ENCODE assay signal across 12 cellular contexts in genomic region chr9:112299514-112299913, GRCh38. TPM values are rescaled to one million over a fixed set of nuclear protein-coding genes. Genes with fewer than 3 reads are reported as not detected.
DNase-seq lines count a peak whose midpoint lies in the region; ATAC-seq, FAIRE-seq and TF ChIP-seq lines count a peak whose summit lies in the region.
"Had no signal": no experiment of that assay in that cellular context is flagged by ENCODE, and none has a peak within 500 bp of the region (broad histone marks: within the 10 kb centered on the region; RNA-seq: fewer than 3 reads in every experiment).

No MANE protein-coding gene starts in this region.

- TF ChIP-seq CTCF in choroid plexus epithelial cell (conservative IDR thresholded peaks at IDR 0.05; ENCODE audit: low read depth, low read length) (no peak), HepG2 (CRISPR knock-in tag; IDR thresholded peaks at IDR 0.05) (no peak)

- H4K20me1 ChIP-seq in HepG2 (ENCODE audit: insufficient read depth, low read length) = peaks cover 9% of the 10 kb centered on the region; the same call in 1 of the 2 replicates

- in situ Hi-C loops in HepG2 (cut with HindIII; ENCODE audit: extremely low pct_ligation_motif_present, low pct_unique_long_range_greater_than_20kb) = no loop called here

- H3K79me2 ChIP-seq in HepG2 (ENCODE audit: insufficient read depth, low read length) = peaks cover 86% of the 10 kb centered on the region

- POLR2A ChIA-PET in HepG2 (lab: Yijun Ruan, JAX) = no interaction called here

- no peak overlapping the region for H2AFZ ChIP-seq in HepG2 (ENCODE audit: low read length)

- BruUV-seq in HepG2 (replicated peaks; lab: Mats Ljungman, UMichigan) = no TSS peak

- intact Hi-C loops in HepG2 (cut with micrococcal nuclease; ENCODE audit: unreplicated experiment) = no loop called here

- no peaks in the 10 kb centered on the region for H3K9me3 ChIP-seq in HepG2 (ENCODE audit: low read length)
- H3K9me3 ChIP-seq in MG63 = no peaks in the 10 kb centered on the region

- H3K36me3 ChIP-seq in HepG2 (replicated peaks in 1 of 2; ENCODE audit: control insufficient read depth in 1 of 2, insufficient read depth in 2 of 2, low read length in 2 of 2) = peaks cover 0 to 8% of the 10 kb centered on the region in 2 experiments; a peak in 2 of 5 replicates
- H3K36me3 ChIP-seq in MG63 = no peaks in the 10 kb centered on the region

- H3K27ac ChIP-seq in HepG2 (ENCODE audit: extremely low read length, insufficient read depth, low read length) = no peak overlapping the region

- H3K4me2 ChIP-seq in HepG2 (ENCODE audit: low read depth, low read length) = no peak overlapping the region

- H3K9ac ChIP-seq in HepG2 (ENCODE audit: insufficient read depth, low read depth, low read length) = no peak overlapping the region

- peak; percentile 27 for DNase-seq in AG20443 (ENCODE audit: low spot score)
- peak; percentile 22 for DNase-seq in HTR-8/SVneo (ENCODE audit: insufficient read length, low spot score)
- peak; percentile 76 for DNase-seq in choroid plexus epithelial cell (ENCODE audit: low read depth)
- peak; percentile 40 for DNase-seq in HepG2 (ENCODE audit: low spot score)
- no peak for DNase-seq in MG63
- no peak for DNase-seq in SW 1271 (lab: John Stamatoyannopoulos, UW)
- DNase-seq: activated CD8-positive, alpha-beta memory T cell treated with anti-CD3 and anti-CD28 coated beads, Interleukin-2, amount 50 U/mL, for 4 hours; central memory CD4-positive, alpha-beta T cell; hippocampal formation; stimulated activated CD4-positive, alpha-beta T cell treated with anti-CD3 and anti-CD28 coated beads, Interleukin-2, amount 100 ng/mL, for 48 hours had no signal

- no peak overlapping the region for H3K4me3 ChIP-seq in choroid plexus epithelial cell (ENCODE audit: low read depth, low read length)
- H3K4me3 ChIP-seq in HepG2 (replicated peaks in 1 of 3; ENCODE audit: insufficient read depth in 1 of 3, low read depth in 2 of 3, low read length in 3 of 3) = no peak overlapping the region
- H3K4me3 ChIP-seq in MG63 = no peak overlapping the region

- FAIRE-seq in HTR-8/SVneo (lab: Jason Lieb, UNC) (no peak), HepG2 (lab: Jason Lieb, UNC) (no peak)

- CTCF ChIA-PET in HepG2 (lab: Yijun Ruan, JAX; ENCODE audit: low intra/inter-chr PET ratio, low total read pairs) = no interaction called here

- H3K4me1 ChIP-seq in HepG2 (ENCODE audit: insufficient read depth, low read length) = peaks cover 13% of the 10 kb centered on the region

- no peaks in the 10 kb centered on the region for H3K27me3 ChIP-seq in HepG2 (ENCODE audit: control insufficient read depth in 1 of 2, insufficient read depth in 2 of 2, low read length in 2 of 2)
- H3K27me3 ChIP-seq in MG63 = no peaks in the 10 kb centered on the region

- ATAC-seq in HepG2 (no peak; the same call in 2 of the 3 replicates), HG02840 (IDR thresholded peaks at IDR 0.05; ENCODE audit: low FRiP score, unreplicated experiment) (no peak), HG03460 (IDR thresholded peaks at IDR 0.05; ENCODE audit: unreplicated experiment) (no peak)

- no peak for TF ChIP-seq RAD21 in HepG2 (CRISPR knock-in tag; IDR thresholded peaks at IDR 0.05)

- TF ChIP-seq EP300 in HepG2 (IDR thresholded peaks at IDR 0.05; ENCODE audit: low read depth in 2 of 2, low read length in 2 of 2) = no peak
- no peak for TF ChIP-seq EP300 in HepG2 (CRISPR knock-in tag; IDR thresholded peaks at IDR 0.05; ENCODE audit: borderline replicate concordance)

- TF ChIP-seq POLR2A in HepG2 (IDR thresholded peaks at IDR 0.05; ENCODE audit: insufficient read depth in 1 of 2, low read depth in 2 of 2, low read length in 2 of 2) = no peak

TF ChIP-seq in HepG2, 621 proteins besides CTCF, POLR2A, EP300 and RAD21 (continues in another document):
- TF ChIP-seq USF2 (IDR thresholded peaks at IDR 0.05; ENCODE audit: low read depth, low read length) (no peak), USF2 (CRISPR knock-in tag; IDR thresholded peaks at IDR 0.05; ENCODE audit: borderline replicate concordance) (peak; percentile 29; the same call in 1 of the 2 replicates), ZNF772 (CRISPR knock-in tag; IDR thresholded peaks at IDR 0.05) (no peak), BRD4 (CRISPR knock-in tag; IDR thresholded peaks at IDR 0.05) (no peak), RBM39 (IDR thresholded peaks at IDR 0.05; ENCODE audit: low read depth, low read length, poor library complexity, severe bottlenecking) (no peak)
- TF ChIP-seq, protein P1, sequence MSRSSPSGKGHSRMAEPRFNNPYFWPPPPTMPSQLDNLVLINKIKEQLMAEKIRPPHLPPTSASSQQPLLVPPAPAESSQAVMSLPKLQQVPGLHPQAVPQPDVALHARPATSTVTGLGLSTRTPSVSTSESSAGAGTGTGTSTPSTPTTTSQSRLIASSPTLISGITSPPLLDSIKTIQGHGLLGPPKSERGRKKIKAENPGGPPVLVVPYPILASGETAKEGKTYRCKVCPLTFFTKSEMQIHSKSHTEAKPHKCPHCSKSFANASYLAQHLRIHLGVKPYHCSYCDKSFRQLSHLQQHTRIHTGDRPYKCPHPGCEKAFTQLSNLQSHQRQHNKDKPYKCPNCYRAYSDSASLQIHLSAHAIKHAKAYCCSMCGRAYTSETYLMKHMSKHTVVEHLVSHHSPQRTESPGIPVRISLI (CRISPR knock-in tag; IDR thresholded peaks at IDR 0.05; ENCODE audit: borderline replicate concordance) = no peak
- TF ChIP-seq, protein P2, sequence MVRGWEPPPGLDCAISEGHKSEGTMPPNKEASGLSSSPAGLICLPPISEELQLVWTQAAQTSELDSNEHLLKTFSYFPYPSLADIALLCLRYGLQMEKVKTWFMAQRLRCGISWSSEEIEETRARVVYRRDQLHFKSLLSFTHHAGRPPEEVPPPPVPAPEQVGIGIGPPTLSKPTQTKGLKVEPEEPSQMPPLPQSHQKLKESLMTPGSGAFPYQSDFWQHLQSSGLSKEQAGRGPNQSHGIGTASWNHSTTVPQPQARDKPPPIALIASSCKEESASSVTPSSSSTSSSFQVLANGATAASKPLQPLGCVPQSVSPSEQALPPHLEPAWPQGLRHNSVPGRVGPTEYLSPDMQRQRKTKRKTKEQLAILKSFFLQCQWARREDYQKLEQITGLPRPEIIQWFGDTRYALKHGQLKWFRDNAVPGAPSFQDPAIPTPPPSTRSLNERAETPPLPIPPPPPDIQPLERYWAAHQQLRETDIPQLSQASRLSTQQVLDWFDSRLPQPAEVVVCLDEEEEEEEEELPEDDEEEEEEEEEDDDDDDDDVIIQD (CRISPR knock-in tag; IDR thresholded peaks at IDR 0.05; ENCODE audit: low read depth) = 0 out of 2 replicates have a peak, but pooled peaks have one; percentile 47

RNA-seq across cellular contexts. Expression of gene PTBP3, which starts 33.9 kb away (rescaled TPM):
- total RNA-seq in HepG2 (2016; rRNA removed; fragmentation: Illumina TruSeq; extraction: Trizol) = 52.8 and 79.5 TPM in 2 replicates
- 116 and 122 TPM in 2 replicates for total RNA-seq in HepG2 (2016; cell fraction: cytosol; rRNA removed; fragmentation: Illumina TruSeq; extraction: Trizol; ENCODE audit: low read depth)
- 55.6 and 78.0 TPM in 2 replicates for total RNA-seq in HepG2 (2016; cell fraction: insoluble cytoplasmic fraction; rRNA removed; fragmentation: Illumina TruSeq; extraction: Trizol)
- total RNA-seq in HepG2 (2016; cell fraction: membrane; rRNA removed; fragmentation: Illumina TruSeq; extraction: Trizol) = 44.6 and 47.8 TPM in 2 replicates
- 33.0 and 35.9 TPM in 2 replicates for total RNA-seq in HepG2 (2016; cell fraction: nucleus; rRNA removed; fragmentation: Illumina TruSeq; extraction: Trizol)
- 35.6 and 61.1 TPM in 2 replicates for polyA plus RNA-seq in HepG2 (2011; rRNA removed)
- polyA plus RNA-seq in HepG2 (2011; cell fraction: cytosol; rRNA removed) = 23.4 and 43.1 TPM in 2 replicates
- 33.0 and 38.2 TPM in 2 replicates for polyA plus RNA-seq in HepG2 (2011; cell fraction: nucleus; rRNA removed)
- polyA plus RNA-seq in HepG2 (2012) = 20.2 and 22.4 TPM in 2 replicates
- polyA plus RNA-seq in HepG2 (2016; cell fraction: cytosol; fragmentation: Illumina TruSeq; extraction: Trizol; ENCODE audit: low read depth) = 2.3 and 2.6 TPM in 2 replicates
- 67.1 and 71.0 TPM in 2 replicates for polyA plus RNA-seq in HepG2 (2016; cell fraction: insoluble cytoplasmic fraction; fragmentation: Illumina TruSeq; extraction: Trizol; ENCODE audit: low read depth)
- 10.9 and 11.4 TPM in 2 replicates for polyA plus RNA-seq in HepG2 (2016; cell fraction: membrane; fragmentation: Illumina TruSeq; extraction: Trizol; ENCODE audit: low read depth)
- 30.4 TPM in 2 replicates for polyA plus RNA-seq in HepG2 (2016; cell fraction: nucleus; fragmentation: Illumina TruSeq; extraction: Trizol; ENCODE audit: insufficient read depth, low read depth)
- polyA minus RNA-seq in HepG2 (2011; rRNA and poly(A)+ RNA removed; ENCODE audit: low replicate concordance) = 104 and 144 TPM in 2 replicates
- 55.4 and 66.1 TPM in 2 replicates for polyA minus RNA-seq in HepG2 (2011; cell fraction: cytosol; rRNA and poly(A)+ RNA removed)
- polyA minus RNA-seq in HepG2 (2011; cell fraction: nucleus; rRNA and poly(A)+ RNA removed) = 44.7 and 50.8 TPM in 2 replicates
- 16.3 and 20.7 TPM in 2 replicates for total RNA-seq in MG63 (2014; rRNA removed; shearing (Covaris generic); ENCODE audit: low replicate concordance)

Comparison
In these comparisons a context has a peak if more than half of its experiments do, and no peak if none do; other contexts are left out.
1. DNase-seq: peak in AG20443 (single experiment), HTR-8/SVneo (single experiment), choroid plexus epithelial cell (single experiment) and HepG2 (single experiment); none in MG63 (single experiment) and SW 1271 (0 of 2).